1 cellular context compared by ENCODE assay signal in genomic region chr5:114362197-114362976, GRCh38.
TF ChIP-seq lines count a peak whose summit lies in the region.

No MANE protein-coding gene starts in this region.

TF ChIP-seq in WTC11, 78 proteins besides CTCF, POLR2A, EP300 and RAD21 (continued from another document and continues in another):
- TF ChIP-seq KAT7 (CRISPR knock-in tag; IDR thresholded peaks at IDR 0.05; ENCODE audit: borderline replicate concordance) (peak; percentile 63), SP1 (CRISPR knock-in tag; conservative IDR thresholded peaks at IDR 0.05) (peak; percentile 53; the same call in 1 of the 2 replicates), STAT6 (CRISPR knock-in tag; conservative IDR thresholded peaks at IDR 0.05; ENCODE audit: low read depth) (no peak), ETV6 (CRISPR knock-in tag; IDR thresholded peaks at IDR 0.05) (no peak), ZBTB21 (CRISPR knock-in tag; IDR thresholded peaks at IDR 0.05; ENCODE audit: borderline replicate concordance) (0 out of 2 replicates have a peak, but pooled peaks have one; percentile 12), TP53 (CRISPR knock-in tag; IDR thresholded peaks at IDR 0.05) (no peak), TEAD1 (CRISPR knock-in tag; IDR thresholded peaks at IDR 0.05) (no peak; the same call in none of the 2 replicates), MXD4 (CRISPR knock-in tag; IDR thresholded peaks at IDR 0.05; ENCODE audit: borderline replicate concordance) (no peak), MAX (CRISPR knock-in tag; IDR thresholded peaks at IDR 0.05) (no peak), SMAD4 (CRISPR knock-in tag; IDR thresholded peaks at IDR 0.05) (no peak), TEAD4 (CRISPR knock-in tag; IDR thresholded peaks at IDR 0.05) (no peak; the same call in 1 of the 2 replicates), SMAD3 (CRISPR knock-in tag; IDR thresholded peaks at IDR 0.05; ENCODE audit: borderline replicate concordance) (no peak), NFATC4 (CRISPR knock-in tag; IDR thresholded peaks at IDR 0.05) (no peak), ZNF423 (CRISPR knock-in tag; IDR thresholded peaks at IDR 0.05) (no peak), PRRX2 (CRISPR knock-in tag; IDR thresholded peaks at IDR 0.05) (no peak), SOX15 (CRISPR knock-in tag; IDR thresholded peaks at IDR 0.05) (no peak), ATF2 (CRISPR knock-in tag; IDR thresholded peaks at IDR 0.05; ENCODE audit: borderline replicate concordance, low read depth) (no peak), ZNF232 (CRISPR knock-in tag; IDR thresholded peaks at IDR 0.05) (0 out of 2 replicates have a peak, but pooled peaks have one; percentile 17), ATF1 (CRISPR knock-in tag; IDR thresholded peaks at IDR 0.05) (no peak), CBFB (CRISPR knock-in tag; IDR thresholded peaks at IDR 0.05; ENCODE audit: low read depth) (no peak), AR (CRISPR knock-in tag; IDR thresholded peaks at IDR 0.05) (no peak), ZMAT4 (CRISPR knock-in tag; IDR thresholded peaks at IDR 0.05) (no peak), ZNF425 (CRISPR knock-in tag; conservative IDR thresholded peaks at IDR 0.05) (no peak), GABPB1 (CRISPR knock-in tag; IDR thresholded peaks at IDR 0.05) (no peak), TCF7 (CRISPR knock-in tag; IDR thresholded peaks at IDR 0.05; ENCODE audit: low read depth) (no peak), ZNF671 (CRISPR knock-in tag; IDR thresholded peaks at IDR 0.05) (no peak), ATF3 (CRISPR knock-in tag; conservative IDR thresholded peaks at IDR 0.05) (no peak), JAZF1 (CRISPR knock-in tag; IDR thresholded peaks at IDR 0.05) (no peak), ZNF263 (CRISPR knock-in tag; IDR thresholded peaks at IDR 0.05; ENCODE audit: low read depth) (no peak), RELA (CRISPR knock-in tag; IDR thresholded peaks at IDR 0.05; ENCODE audit: borderline replicate concordance) (peak; percentile 60; the same call in 1 of the 2 replicates), E2F1 (CRISPR knock-in tag; IDR thresholded peaks at IDR 0.05) (no peak), JUN (CRISPR knock-in tag; IDR thresholded peaks at IDR 0.05) (no peak; the same call in 1 of the 2 replicates), ZSCAN18 (CRISPR knock-in tag; IDR thresholded peaks at IDR 0.05) (no peak), GRHL2 (CRISPR knock-in tag; IDR thresholded peaks at IDR 0.05; ENCODE audit: insufficient replicate concordance, severe bottlenecking) (no peak), EMX1 (CRISPR knock-in tag; IDR thresholded peaks at IDR 0.05) (0 out of 2 replicates have a peak, but pooled peaks have one; percentile 33), ATF6 (CRISPR knock-in tag; IDR thresholded peaks at IDR 0.05) (no peak)
- TF ChIP-seq, protein P1, sequence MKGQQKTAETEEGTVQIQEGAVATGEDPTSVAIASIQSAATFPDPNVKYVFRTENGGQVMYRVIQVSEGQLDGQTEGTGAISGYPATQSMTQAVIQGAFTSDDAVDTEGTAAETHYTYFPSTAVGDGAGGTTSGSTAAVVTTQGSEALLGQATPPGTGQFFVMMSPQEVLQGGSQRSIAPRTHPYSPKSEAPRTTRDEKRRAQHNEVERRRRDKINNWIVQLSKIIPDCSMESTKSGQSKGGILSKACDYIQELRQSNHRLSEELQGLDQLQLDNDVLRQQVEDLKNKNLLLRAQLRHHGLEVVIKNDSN (CRISPR knock-in tag; IDR thresholded peaks at IDR 0.05) = peak; percentile 18
- TF ChIP-seq, protein P2, sequence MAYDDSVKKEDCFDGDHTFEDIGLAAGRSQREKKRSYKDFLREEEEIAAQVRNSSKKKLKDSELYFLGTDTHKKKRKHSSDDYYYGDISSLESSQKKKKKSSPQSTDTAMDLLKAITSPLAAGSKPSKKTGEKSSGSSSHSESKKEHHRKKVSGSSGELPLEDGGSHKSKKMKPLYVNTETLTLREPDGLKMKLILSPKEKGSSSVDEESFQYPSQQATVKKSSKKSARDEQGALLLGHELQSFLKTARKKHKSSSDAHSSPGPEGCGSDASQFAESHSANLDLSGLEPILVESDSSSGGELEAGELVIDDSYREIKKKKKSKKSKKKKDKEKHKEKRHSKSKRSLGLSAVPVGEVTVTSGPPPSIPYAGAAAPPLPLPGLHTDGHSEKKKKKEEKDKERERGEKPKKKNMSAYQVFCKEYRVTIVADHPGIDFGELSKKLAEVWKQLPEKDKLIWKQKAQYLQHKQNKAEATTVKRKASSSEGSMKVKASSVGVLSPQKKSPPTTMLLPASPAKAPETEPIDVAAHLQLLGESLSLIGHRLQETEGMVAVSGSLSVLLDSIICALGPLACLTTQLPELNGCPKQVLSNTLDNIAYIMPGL (CRISPR knock-in tag; IDR thresholded peaks at IDR 0.05) = peak; percentile 66; the same call in 1 of the 2 replicates
- TF ChIP-seq, protein P3, sequence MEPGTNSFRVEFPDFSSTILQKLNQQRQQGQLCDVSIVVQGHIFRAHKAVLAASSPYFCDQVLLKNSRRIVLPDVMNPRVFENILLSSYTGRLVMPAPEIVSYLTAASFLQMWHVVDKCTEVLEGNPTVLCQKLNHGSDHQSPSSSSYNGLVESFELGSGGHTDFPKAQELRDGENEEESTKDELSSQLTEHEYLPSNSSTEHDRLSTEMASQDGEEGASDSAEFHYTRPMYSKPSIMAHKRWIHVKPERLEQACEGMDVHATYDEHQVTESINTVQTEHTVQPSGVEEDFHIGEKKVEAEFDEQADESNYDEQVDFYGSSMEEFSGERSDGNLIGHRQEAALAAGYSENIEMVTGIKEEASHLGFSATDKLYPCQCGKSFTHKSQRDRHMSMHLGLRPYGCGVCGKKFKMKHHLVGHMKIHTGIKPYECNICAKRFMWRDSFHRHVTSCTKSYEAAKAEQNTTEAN (CRISPR knock-in tag; IDR thresholded peaks at IDR 0.05) = peak; percentile 92; the same call in 1 of the 2 replicates
